Comparison of ENCODE assay signal across 15 cellular contexts in genomic region chr20:3678893-3679720, GRCh38. TPM values are rescaled to one million over a fixed set of nuclear protein-coding genes. Genes with fewer than 3 reads are reported as not detected.
DNase-seq lines count a peak whose midpoint lies in the region; ATAC-seq, FAIRE-seq and TF ChIP-seq lines count a peak whose summit lies in the region.
"Had no signal": no experiment of that assay in that cellular context is flagged by ENCODE, and none has a peak within 500 bp of the region (broad histone marks: within the 10 kb centered on the region; RNA-seq: fewer than 3 reads in every experiment).

No MANE protein-coding gene starts in this region.

- H3K36me3 ChIP-seq in HEK293 (ENCODE audit: control insufficient read depth in 2 of 2, insufficient read depth in 1 of 2, low read length in 2 of 2) (no peaks in the 10 kb centered on the region), esophagus (ENCODE audit: control insufficient read depth in 2 of 2, insufficient read depth in 2 of 2, low read length in 1 of 2) (no peaks in the 10 kb centered on the region), mucosa of rectum (ENCODE audit: control insufficient read depth in 2 of 2, insufficient read depth in 2 of 2, low read length in 2 of 2) (no peaks in the 10 kb centered on the region), thoracic aorta (peaks cover 14% of the 10 kb centered on the region), Karpas-422 (ENCODE audit: insufficient read depth, low read length) (no peaks in the 10 kb centered on the region)
- H3K36me3 ChIP-seq: cardiac muscle cell had no signal

- CTCF ChIA-PET in HEK293 (lab: Yijun Ruan, JAX), result interaction anchor here (0.6 to 4.9 kb wide), 7 partner anchors 16 to 414 kb away, joined by 3 to 94 read pairs (median 6); no protein-coding TSS in a partner anchor

- H3K9me3 ChIP-seq in HEK293 (ENCODE audit: control insufficient read depth, insufficient read depth, low read depth, low read length), result no peaks in the 10 kb centered on the region
- peaks cover 0 to 2% of the 10 kb centered on the region in 2 donors for H3K9me3 ChIP-seq in esophagus (ENCODE audit: control insufficient read depth in 2 of 2, insufficient read depth in 1 of 2, low read depth in 1 of 2, low read length in 1 of 2)
- H3K9me3 ChIP-seq in mucosa of rectum (ENCODE audit: control insufficient read depth in 2 of 2, low read length in 2 of 2), result no peaks in the 10 kb centered on the region
- H3K9me3 ChIP-seq in thoracic aorta, result no peaks in the 10 kb centered on the region
- H3K9me3 ChIP-seq in Karpas-422 (ENCODE audit: low read length), result no peaks in the 10 kb centered on the region

- H3K27ac ChIP-seq in HEK293 (ENCODE audit: extremely low read depth, low read depth, low read length) (no peak overlapping the region), esophagus (ENCODE audit: low read depth in 2 of 2, low read length in 1 of 2) (peak overlapping the region; percentile 60 to 83), mucosa of rectum (ENCODE audit: low read depth in 2 of 2, low read length in 2 of 2) (peak overlapping the region; percentile 54 to 55), thoracic aorta (peak overlapping the region; percentile 94 to 96), Karpas-422 (ENCODE audit: low read length) (no peak overlapping the region)
- H3K27ac ChIP-seq: cardiac muscle cell had no signal

- FAIRE-seq in GM19239 (lab: Jason Lieb, UNC), result no peak

- H3K4me2 ChIP-seq in Karpas-422 (ENCODE audit: low read depth, low read length, poor library complexity, severe bottlenecking), result no peak overlapping the region

- 0 out of 2 replicates have a peak, but pooled peaks cover 2% of the 10 kb centered on the region for H3K4me1 ChIP-seq in HEK293 (ENCODE audit: control insufficient read depth, insufficient read depth, low read length)
- H3K4me1 ChIP-seq in esophagus (ENCODE audit: control insufficient read depth in 2 of 2, insufficient read depth in 2 of 2, low read length in 1 of 2), result peaks cover 3 to 8% of the 10 kb centered on the region in 2 donors
- peaks cover 0 to 5% of the 10 kb centered on the region in 2 donors for H3K4me1 ChIP-seq in mucosa of rectum (ENCODE audit: control insufficient read depth in 2 of 2, insufficient read depth in 2 of 2, low read length in 2 of 2)
- H3K4me1 ChIP-seq in thoracic aorta (ENCODE audit: control insufficient read depth in 1 of 2, low read depth in 2 of 2), result peaks cover 20 to 47% of the 10 kb centered on the region in 2 donors
- H3K4me1 ChIP-seq in Karpas-422 (ENCODE audit: low read length), result no peaks in the 10 kb centered on the region

- no peak overlapping the region for H3K4me3 ChIP-seq in HEK293 (ENCODE audit: low read depth, low read length)
- H3K4me3 ChIP-seq in esophagus (ENCODE audit: low read depth in 1 of 2, low read length in 2 of 2), result no peak overlapping the region
- no peak overlapping the region for H3K4me3 ChIP-seq in mucosa of rectum (ENCODE audit: low read length in 2 of 2)
- H3K4me3 ChIP-seq in thoracic aorta, result no peak overlapping the region
- H3K4me3 ChIP-seq in Karpas-422 (ENCODE audit: low read length), result no peak overlapping the region
- H3K4me3 ChIP-seq: cardiac muscle cell had no signal

- H3K9me2 ChIP-seq in Karpas-422 (replicated peaks; ENCODE audit: insufficient read depth, low read length), result no peaks in the 10 kb centered on the region

- DNase-seq in thoracic aorta (ENCODE audit: low spot score) (no peak), GM19239 (ENCODE audit: insufficient read length, low spot score) (no peak), Karpas-422 (no peak), NCI-H2081 (lab: John Stamatoyannopoulos, UW) (no peak)
- DNase-seq: DMS79 treated with DMSO at 0.1 percent for 48 hours, NCI-H1694 treated with DMSO at 0.1 percent for 48 hours, NCI-H69, T-cell had no signal

- no peaks in the 10 kb centered on the region for H3K79me2 ChIP-seq in Karpas-422 (ENCODE audit: low read length)

- H3K27me3 ChIP-seq in esophagus (ENCODE audit: control insufficient read depth in 1 of 2, insufficient read depth in 2 of 2, low read length in 2 of 2) (no peaks in the 10 kb centered on the region), mucosa of rectum (ENCODE audit: control insufficient read depth in 2 of 2, insufficient read depth in 2 of 2, low read length in 2 of 2) (peaks cover 11 to 27% of the 10 kb centered on the region in 2 donors), thoracic aorta (replicated peaks; ENCODE audit: insufficient read depth) (no peaks in the 10 kb centered on the region), Karpas-422 (ENCODE audit: low read length) (no peaks in the 10 kb centered on the region)

- ATAC-seq in thoracic aorta (ENCODE audit: insufficient number of reproducible peaks, low FRiP score, low read depth) (no peak), GM21717 (IDR thresholded peaks at IDR 0.05; ENCODE audit: unreplicated experiment) (no peak)
- ATAC-seq: T-cell had no signal

- 73 to 77% methylated on average over 13 of the region's 13 CpGs for WGBS in esophagus, 2 donors

- POLR2A ChIA-PET in HEK293 (lab: Yijun Ruan, JAX), result interaction anchor here (1.2 kb wide), 1 partner anchor 117 kb away, joined by 3 read pairs; the partner anchor contains the start of gene CDC25B

- TF ChIP-seq CTCF in HEK293 (tag by site-specific recombination; IDR thresholded peaks at IDR 0.05) (no peak), thoracic aorta (IDR thresholded peaks at IDR 0.05) (no peak)

- H3K9ac ChIP-seq in mucosa of rectum (ENCODE audit: low read depth in 1 of 2, low read length in 2 of 2) (no peak overlapping the region), Karpas-422 (ENCODE audit: low read length) (no peak overlapping the region)

- no peaks in the 10 kb centered on the region for H4K20me1 ChIP-seq in Karpas-422 (ENCODE audit: insufficient read depth, low read depth, low read length)

- H2AFZ ChIP-seq in Karpas-422 (ENCODE audit: low read length), result no peak overlapping the region

TF ChIP-seq in HEK293, 187 proteins besides CTCF, POLR2A, EP300 and RAD21:
- TF ChIP-seq ZNF157 (tag by site-specific recombination; IDR thresholded peaks at IDR 0.05), result peak; percentile 76
- no peak for TF ChIP-seq ZNF148 (tag by site-specific recombination; IDR thresholded peaks at IDR 0.05; ENCODE audit: borderline replicate concordance)
- TF ChIP-seq ZNF558 (tag by site-specific recombination; IDR thresholded peaks at IDR 0.05), result no peak

RNA-seq across cellular contexts. Expression of gene ADAM33, which starts 2.7 kb away (rescaled TPM):
- 10 to 100 TPM; 27.3 to 83.1 TPM for polyA plus RNA-seq in esophagus
- total RNA-seq in thoracic aorta, result 100 to 1,000 TPM; 113 to 177 TPM
- not detected in 2 replicates for total RNA-seq in Karpas-422 (2014; rRNA removed; shearing (Covaris generic); ENCODE audit: low replicate concordance)
- total RNA-seq: T-cell had no signal

RNA-seq across cellular contexts. Expression of gene GFRA4, which starts 15.9 kb away (rescaled TPM):
- polyA plus RNA-seq in esophagus, result not detected
- not detected for total RNA-seq in thoracic aorta
- total RNA-seq in Karpas-422 (2014; rRNA removed; shearing (Covaris generic); ENCODE audit: low replicate concordance), result not detected in 2 replicates
- total RNA-seq: cardiac muscle cell, lung microvascular endothelial cell, T-cell, WTC11 had no signal
- polyA plus RNA-seq: cardiac muscle cell had no signal

RNA-seq across cellular contexts. Expression of gene SIGLEC1, which starts 33.3 kb away (rescaled TPM):
- polyA plus RNA-seq in esophagus, result 1 to 10 TPM; 1.1 to 1.4 TPM
- 10 to 100 TPM; 12.2 to 45.5 TPM for total RNA-seq in thoracic aorta
- total RNA-seq in Karpas-422 (2014; rRNA removed; shearing (Covaris generic); ENCODE audit: low replicate concordance), result not detected in 2 replicates
- total RNA-seq: cardiac muscle cell, lung microvascular endothelial cell had no signal
- polyA plus RNA-seq: cardiac muscle cell had no signal

RNA-seq across cellular contexts. Expression of gene HSPA12B, which starts 53.4 kb away (rescaled TPM):
- polyA plus RNA-seq in esophagus, result 1 to 10 TPM; 2.0 to 2.3 TPM
- total RNA-seq in thoracic aorta, result 1 to 10 TPM; 4.6 to 6.5 TPM
- not detected in 2 replicates for total RNA-seq in Karpas-422 (2014; rRNA removed; shearing (Covaris generic); ENCODE audit: low replicate concordance)
- polyA plus RNA-seq: cardiac muscle cell had no signal

Comparison
In these comparisons a context has a peak if more than half of its experiments do, and no peak if none do; other contexts are left out.
1. H3K27ac ChIP-seq: peak in esophagus (2 of 2), mucosa of rectum (2 of 2) and thoracic aorta (2 of 2); none in HEK293 (single experiment) and Karpas-422 (single experiment).
2. RNA of gene ADAM33, which starts 2.7 kb away (total RNA-seq): 113 to 177 TPM in thoracic aorta; not detected in Karpas-422; every median in the first group is over 100 times any median in the second.
3. RNA of gene SIGLEC1, which starts 33.3 kb away (total RNA-seq): 12.2 to 45.5 TPM in thoracic aorta; not detected in Karpas-422; every median in the first group is over 10 times any median in the second.